8 cellular contexts compared by ENCODE assay signal in the genomic region with DNA sequence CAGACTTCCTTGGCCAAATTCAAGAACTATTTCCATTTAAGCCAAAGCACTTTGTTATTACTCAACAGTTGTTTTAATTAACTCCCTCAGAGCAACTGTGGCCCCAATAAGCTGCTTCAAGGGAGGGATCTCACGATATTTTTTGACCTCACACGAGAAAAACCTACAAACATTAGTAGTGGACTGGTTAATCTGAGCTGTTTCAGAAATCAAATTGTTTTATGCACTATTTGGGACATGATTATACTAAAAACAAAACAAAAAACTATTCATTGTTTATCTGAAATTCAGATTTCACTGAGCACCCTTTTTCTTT.
DNase-seq lines count a peak whose midpoint lies in the region; ATAC-seq and TF ChIP-seq lines count a peak whose summit lies in the region.

No MANE protein-coding gene starts in this region.

- no peak for ATAC-seq in central memory CD8-positive, alpha-beta T cell (replicated peaks; ENCODE audit: extremely low read depth, poor library complexity, severe bottlenecking)
- no peak for ATAC-seq in naive thymus-derived CD4-positive, alpha-beta T cell
- no peak for ATAC-seq in natural killer cell treated with Interleukin-12 subunit alpha and Interleukin-12 subunit beta and Interleukin-15 and Interleukin-18, amount 100 ng/mL, for 72 hours

- H3K9me3 ChIP-seq in naive thymus-derived CD4-positive, alpha-beta T cell (ENCODE audit: control insufficient read depth in 2 of 3, low read length in 3 of 3) = no peaks in the 10 kb centered on the region

- CTCF ChIA-PET in naive thymus-derived CD4-positive, alpha-beta T cell (lab: Charles Lee) = no interaction called here

- H3K27me3 Mint-ChIP-seq in HFFc6 (ENCODE audit: insufficient read depth) = peaks cover under 1% of the 10 kb centered on the region; the same call in 1 of the 2 replicates
- H3K27me3 Mint-ChIP-seq in central memory CD8-positive, alpha-beta T cell = peaks cover 56% of the 10 kb centered on the region
- H3K27me3 Mint-ChIP-seq in naive thymus-derived CD4-positive, alpha-beta T cell = peaks cover 42 to 66% (median 54%) of the 10 kb centered on the region in 5 donors
- peaks cover 24 to 50% of the 10 kb centered on the region in 2 donors for H3K27me3 Mint-ChIP-seq in natural killer cell treated with Interleukin-12 subunit alpha and Interleukin-12 subunit beta and Interleukin-15 and Interleukin-18, amount 100 ng/mL, for 72 hours

- POLR2A ChIA-PET in naive thymus-derived CD4-positive, alpha-beta T cell (lab: Charles Lee) = no interaction called here

- H3K27ac ChIP-seq in naive thymus-derived CD4-positive, alpha-beta T cell (ENCODE audit: low read depth, low read length) = no peak overlapping the region

- no peaks in the 10 kb centered on the region for H3K27me3 ChIP-seq in naive thymus-derived CD4-positive, alpha-beta T cell (ENCODE audit: control insufficient read depth in 2 of 2, insufficient read depth in 2 of 2, low read length in 2 of 2)

- no peaks in the 10 kb centered on the region for H3K4me1 ChIP-seq in naive thymus-derived CD4-positive, alpha-beta T cell (ENCODE audit: control insufficient read depth in 2 of 2, insufficient read depth in 2 of 2, low read length in 2 of 2)

- peak overlapping the region; percentile 83 for H3K4me3 Mint-ChIP-seq in HFFc6
- peak overlapping the region; percentile 61 for H3K4me3 Mint-ChIP-seq in central memory CD8-positive, alpha-beta T cell
- peak overlapping the region in 8 of 10 donors; percentile 31 to 78 (median 71) for H3K4me3 Mint-ChIP-seq in naive thymus-derived CD4-positive, alpha-beta T cell
- no peak overlapping the region for H3K4me3 Mint-ChIP-seq in natural killer cell treated with Interleukin-12 subunit alpha and Interleukin-12 subunit beta and Interleukin-15 and Interleukin-18, amount 100 ng/mL, for 72 hours

- H3K36me3 ChIP-seq in naive thymus-derived CD4-positive, alpha-beta T cell (ENCODE audit: control insufficient read depth in 2 of 3, insufficient read depth in 3 of 3, low read length in 3 of 3) = no peaks in the 10 kb centered on the region

- no peaks in the 10 kb centered on the region for H3K36me3 Mint-ChIP-seq in HFFc6 (ENCODE audit: low read depth)
- H3K36me3 Mint-ChIP-seq in central memory CD8-positive, alpha-beta T cell (ENCODE audit: insufficient read depth) = peaks cover 5% of the 10 kb centered on the region
- H3K36me3 Mint-ChIP-seq in naive thymus-derived CD4-positive, alpha-beta T cell = no peaks in the 10 kb centered on the region
- no peaks in the 10 kb centered on the region for H3K36me3 Mint-ChIP-seq in natural killer cell treated with Interleukin-12 subunit alpha and Interleukin-12 subunit beta and Interleukin-15 and Interleukin-18, amount 100 ng/mL, for 72 hours

- TF ChIP-seq CTCF in AG10803 (conservative IDR thresholded peaks at IDR 0.05; ENCODE audit: low read length) (no peak), HFFc6 (IDR thresholded peaks at IDR 0.05) (no peak)

- peak overlapping the region; percentile 60 for H3K4me3 ChIP-seq in AG10803 (ENCODE audit: low read length)
- H3K4me3 ChIP-seq in naive thymus-derived CD4-positive, alpha-beta T cell (ENCODE audit: low read length) = no peak overlapping the region

- intact Hi-C loops in naive thymus-derived CD4-positive, alpha-beta T cell (cut with micrococcal nuclease) = no loop called here

- peaks cover 7% of the 10 kb centered on the region; the same call in 1 of the 2 replicates for H3K9me3 Mint-ChIP-seq in HFFc6
- no peaks in the 10 kb centered on the region for H3K9me3 Mint-ChIP-seq in central memory CD8-positive, alpha-beta T cell
- peaks cover 0 to 1% (median 0%) of the 10 kb centered on the region in 11 donors for H3K9me3 Mint-ChIP-seq in naive thymus-derived CD4-positive, alpha-beta T cell
- H3K9me3 Mint-ChIP-seq in natural killer cell treated with Interleukin-12 subunit alpha and Interleukin-12 subunit beta and Interleukin-15 and Interleukin-18, amount 100 ng/mL, for 72 hours = peaks cover 1% of the 10 kb centered on the region

- no peak overlapping the region for H3K27ac Mint-ChIP-seq in HFFc6
- H3K27ac Mint-ChIP-seq in central memory CD8-positive, alpha-beta T cell (ENCODE audit: low read depth) = no peak overlapping the region
- no peak overlapping the region for H3K27ac Mint-ChIP-seq in naive thymus-derived CD4-positive, alpha-beta T cell
- H3K27ac Mint-ChIP-seq in natural killer cell treated with Interleukin-12 subunit alpha and Interleukin-12 subunit beta and Interleukin-15 and Interleukin-18, amount 100 ng/mL, for 72 hours = no peak overlapping the region

- peaks cover 11% of the 10 kb centered on the region; the same call in 1 of the 2 replicates for H3K4me1 Mint-ChIP-seq in HFFc6 (ENCODE audit: low read depth)
- H3K4me1 Mint-ChIP-seq in central memory CD8-positive, alpha-beta T cell = peaks cover 13% of the 10 kb centered on the region
- peaks cover 10 to 25% (median 21%) of the 10 kb centered on the region in 7 donors for H3K4me1 Mint-ChIP-seq in naive thymus-derived CD4-positive, alpha-beta T cell
- peaks cover 6 to 9% of the 10 kb centered on the region in 2 donors for H3K4me1 Mint-ChIP-seq in natural killer cell treated with Interleukin-12 subunit alpha and Interleukin-12 subunit beta and Interleukin-15 and Interleukin-18, amount 100 ng/mL, for 72 hours (ENCODE audit: low read depth in 2 of 2)

- DNase-seq in AG10803 (ENCODE audit: low read depth) (no peak), HFFc6 (no peak), SHP77 (lab: John Stamatoyannopoulos, UW) (no peak), SW480 (ENCODE audit: low spot score) (no peak), Kasumi-1 (lab: John Stamatoyannopoulos, UW) (no peak)
- DNase-seq in central memory CD8-positive, alpha-beta T cell (ENCODE audit: low spot score in 2 of 2) = no peak
- DNase-seq in naive thymus-derived CD4-positive, alpha-beta T cell = no peak
- DNase-seq in natural killer cell treated with Interleukin-12 subunit alpha and Interleukin-12 subunit beta and Interleukin-15 and Interleukin-18, amount 100 ng/mL, for 72 hours (ENCODE audit: low spot score) = no peak
